9 cellular contexts compared by ENCODE assay signal in the genomic region with DNA sequence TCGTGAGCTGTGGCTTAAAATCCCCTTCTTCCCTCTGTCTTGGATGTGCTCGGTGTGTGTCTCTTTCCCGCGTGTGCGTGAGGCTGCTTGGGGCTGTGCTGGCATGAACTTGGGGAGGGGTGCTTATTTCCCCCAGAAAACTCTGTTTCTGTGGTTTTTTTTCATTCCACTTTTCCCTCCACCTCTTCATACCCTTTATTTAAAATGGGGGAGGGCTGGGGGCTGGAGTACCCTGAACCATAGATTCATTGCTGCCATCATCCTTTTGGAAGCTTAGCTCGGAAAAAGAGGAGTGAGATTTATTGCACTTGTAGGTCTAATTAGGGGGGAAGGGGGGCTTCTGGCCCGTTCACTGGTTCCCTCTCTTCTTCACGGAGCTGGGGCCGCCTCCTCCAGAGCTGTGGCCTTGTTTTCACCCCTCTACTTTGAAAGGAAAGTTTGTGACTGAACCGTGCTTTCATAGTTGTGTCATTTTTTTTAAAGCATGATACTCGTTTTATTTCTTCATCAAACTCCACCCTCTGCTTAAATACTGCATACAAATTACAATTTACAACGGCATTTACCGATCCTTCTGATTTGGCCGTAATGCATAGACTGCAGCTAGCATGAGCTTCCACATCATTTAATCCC. TPM values are rescaled to one million over a fixed set of nuclear protein-coding genes. Genes with fewer than 3 reads are reported as not detected.
DNase-seq lines count a peak whose midpoint lies in the region; ATAC-seq lines count a peak whose summit lies in the region.
"Had no signal": no experiment of that assay in that cellular context is flagged by ENCODE, and none has a peak within 500 bp of the region (broad histone marks: within the 10 kb centered on the region; RNA-seq: fewer than 3 reads in every experiment).

No MANE protein-coding gene starts in this region.

- peaks cover 24% of the 10 kb centered on the region for H3K4me1 Mint-ChIP-seq in activated CD4-positive, alpha-beta T cell treated with anti-CD3 and anti-CD28 coated beads for 36 hours
- peaks cover 30% of the 10 kb centered on the region for H3K4me1 Mint-ChIP-seq in activated naive CD8-positive, alpha-beta T cell (ENCODE audit: low read depth)

- H3K27me3 Mint-ChIP-seq in activated CD4-positive, alpha-beta T cell treated with anti-CD3 and anti-CD28 coated beads for 36 hours = peaks cover 46% of the 10 kb centered on the region
- H3K27me3 Mint-ChIP-seq in activated naive CD8-positive, alpha-beta T cell = peaks cover 47% of the 10 kb centered on the region

- H3K27ac ChIP-seq in substantia nigra (ENCODE audit: low read depth, low read length, poor library complexity, severe bottlenecking) = peak overlapping the region; percentile 53

- H3K4me3 Mint-ChIP-seq in activated CD4-positive, alpha-beta T cell treated with anti-CD3 and anti-CD28 coated beads for 36 hours = peak overlapping the region; percentile 37
- peak overlapping the region; percentile 79 for H3K4me3 Mint-ChIP-seq in activated naive CD8-positive, alpha-beta T cell

- H3K36me3 Mint-ChIP-seq in activated CD4-positive, alpha-beta T cell treated with anti-CD3 and anti-CD28 coated beads for 36 hours (ENCODE audit: low read depth) = peaks cover 5% of the 10 kb centered on the region
- H3K36me3 Mint-ChIP-seq in activated naive CD8-positive, alpha-beta T cell = peaks cover 4% of the 10 kb centered on the region

- CTCF ChIA-PET in activated CD4-positive, alpha-beta T cell treated with anti-CD3 and anti-CD28 coated beads for 36 hours (lab: Charles Lee) = interaction anchor here (1.1 to 2.5 kb wide), 4 partner anchors 10 to 215 kb away, joined by 3 to 10 read pairs (median 5); no protein-coding TSS in a partner anchor

- ATAC-seq in activated CD4-positive, alpha-beta T cell treated with anti-CD3 and anti-CD28 coated beads for 36 hours = no peak
- ATAC-seq in GM18873 (IDR thresholded peaks at IDR 0.05; ENCODE audit: low FRiP score, unreplicated experiment) = no peak

- intact Hi-C loops in activated CD4-positive, alpha-beta T cell treated with anti-CD3 and anti-CD28 coated beads for 36 hours (cut with DNase I, micrococcal nuclease) = loop anchor here (2.0 kb wide), 3 partner anchors 13 to 21 kb away; no protein-coding TSS in a partner anchor

- H3K9me3 Mint-ChIP-seq in activated CD4-positive, alpha-beta T cell treated with anti-CD3 and anti-CD28 coated beads for 36 hours (ENCODE audit: low read depth) = no peaks in the 10 kb centered on the region
- H3K9me3 Mint-ChIP-seq in activated naive CD8-positive, alpha-beta T cell (ENCODE audit: low read depth) = no peaks in the 10 kb centered on the region

- no peak overlapping the region for H3K27ac Mint-ChIP-seq in activated CD4-positive, alpha-beta T cell treated with anti-CD3 and anti-CD28 coated beads for 36 hours
- H3K27ac Mint-ChIP-seq in activated naive CD8-positive, alpha-beta T cell = no peak overlapping the region

- POLR2A ChIA-PET in activated CD4-positive, alpha-beta T cell treated with anti-CD3 and anti-CD28 coated beads for 36 hours (lab: Charles Lee) = interaction anchor here (0.6 to 0.9 kb wide), 2 partner anchors 17 to 35 kb away, joined by 3 to 5 read pairs; no protein-coding TSS in a partner anchor

- peak; percentile 11 for DNase-seq in activated CD4-positive, alpha-beta T cell treated with anti-CD3 and anti-CD28 coated beads for 36 hours
- DNase-seq in activated CD4-positive, alpha-beta T cell treated with anti-CD3 and anti-CD28 coated beads, Interleukin-2, amount 50 U/mL, for 4 hours = no peak
- peak; percentile 38 for DNase-seq in kidney glomerular epithelial cell (lab: John Stamatoyannopoulos, UW)
- DNase-seq in substantia nigra (lab: John Stamatoyannopoulos, UW) = no peak
- no peak for DNase-seq in SKM-1 (lab: John Stamatoyannopoulos, UW; ENCODE audit: unreplicated experiment)
- no peak for DNase-seq in NCI-H345 (lab: John Stamatoyannopoulos, UW)

RNA-seq across cellular contexts. Expression of a gene that starts 2.8 kb away (rescaled TPM):
- not detected for total RNA-seq in activated CD4-positive, alpha-beta T cell treated with anti-CD3 and anti-CD28 coated beads for 36 hours
- total RNA-seq: activated CD8-positive, alpha-beta memory T cell treated with anti-CD3 and anti-CD28 coated beads for 36 hours had no signal

RNA-seq across cellular contexts. Expression of a gene that starts 4.8 kb away (rescaled TPM):
- not detected for total RNA-seq in activated CD4-positive, alpha-beta T cell treated with anti-CD3 and anti-CD28 coated beads for 36 hours
- total RNA-seq: activated CD8-positive, alpha-beta memory T cell treated with anti-CD3 and anti-CD28 coated beads for 36 hours had no signal

Comparison
In these comparisons a context has a peak if more than half of its experiments do, and no peak if none do; other contexts are left out.
1. DNase-seq: peak in activated CD4-positive, alpha-beta T cell treated with anti-CD3 and anti-CD28 coated beads for 36 hours (single experiment) and kidney glomerular epithelial cell (single experiment); none in activated CD4-positive, alpha-beta T cell treated with anti-CD3 and anti-CD28 coated beads, Interleukin-2, amount 50 U/mL, for 4 hours (0 of 2), substantia nigra (0 of 49), SKM-1 (single experiment) and NCI-H345 (single experiment).